ENCODE assay signal across 14 cellular contexts in the genomic region with DNA sequence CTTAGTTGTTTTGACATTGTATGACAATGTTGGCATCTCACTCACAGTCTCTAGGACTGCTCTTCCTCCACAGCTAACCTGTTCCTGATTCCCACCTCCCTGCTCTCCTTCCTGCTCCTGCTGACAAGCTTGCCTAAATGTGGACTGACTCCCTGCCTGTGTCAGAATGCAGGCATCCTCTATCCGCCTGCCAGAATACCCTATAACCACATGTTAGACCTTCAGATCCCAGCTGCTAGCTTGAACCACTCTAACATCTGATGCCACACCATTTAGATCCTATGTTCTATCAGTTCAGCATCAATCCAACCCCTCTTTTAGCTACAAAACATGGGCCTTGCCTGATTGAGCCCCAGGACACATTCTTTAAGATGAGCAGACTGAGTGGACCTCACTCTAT. TPM values are rescaled to one million over a fixed set of nuclear protein-coding genes. Genes with fewer than 3 reads are reported as not detected.
DNase-seq lines count a peak whose midpoint lies in the region; ATAC-seq and TF ChIP-seq lines count a peak whose summit lies in the region.
"Had no signal": no experiment of that assay in that cellular context is flagged by ENCODE, and none has a peak within 500 bp of the region (broad histone marks: within the 10 kb centered on the region; RNA-seq: fewer than 3 reads in every experiment).

No MANE protein-coding gene starts in this region.

- intact Hi-C loops in Right ventricle myocardium superior (cut with DNase I) (no loop called here), vagina (cut with DNase I) (no loop called here)

- no peaks in the 10 kb centered on the region for H3K9me3 ChIP-seq in vagina
- H3K9me3 ChIP-seq: body of pancreas, upper lobe of left lung had no signal

- peak overlapping the region in 2 of 3 experiments; percentile 17 to 22 for H3K27ac Mint-ChIP-seq in nephron

- no peaks in the 10 kb centered on the region for H3K27me3 Mint-ChIP-seq in nephron (ENCODE audit: low read depth)

- no peaks in the 10 kb centered on the region for H3K4me1 ChIP-seq in vagina
- H3K4me1 ChIP-seq: body of pancreas had no signal

- H3K36me3 Mint-ChIP-seq in nephron (ENCODE audit: low read depth), result no peaks in the 10 kb centered on the region

- TF ChIP-seq POLR2A in vagina (IDR thresholded peaks at IDR 0.05), result no peak

- peak overlapping the region; percentile 37 for H3K27ac ChIP-seq in brain microvascular endothelial cell
- peak overlapping the region; percentile 49 for H3K27ac ChIP-seq in vagina
- H3K27ac ChIP-seq: body of pancreas, C4-2B had no signal

- no peak overlapping the region for H3K4me3 ChIP-seq in brain microvascular endothelial cell (ENCODE audit: low read depth, low read length)
- H3K4me3 ChIP-seq in vagina, result no peak overlapping the region
- H3K4me3 ChIP-seq: body of pancreas, upper lobe of left lung had no signal

- H3K9me3 Mint-ChIP-seq in nephron, result no peaks in the 10 kb centered on the region

- TF ChIP-seq CTCF in brain microvascular endothelial cell (IDR thresholded peaks at IDR 0.05; ENCODE audit: low read depth, low read length, missing control alignments), result no peak
- no peak for TF ChIP-seq CTCF in nephron (IDR thresholded peaks at IDR 0.05; ENCODE audit: unreplicated experiment in 3 of 3)
- TF ChIP-seq CTCF in vagina (IDR thresholded peaks at IDR 0.05), result no peak

- H3K27me3 ChIP-seq in brain microvascular endothelial cell (replicated peaks) (no peaks in the 10 kb centered on the region), vagina (no peaks in the 10 kb centered on the region)
- H3K27me3 ChIP-seq: body of pancreas, upper lobe of left lung had no signal

- no peak overlapping the region for H3K4me3 Mint-ChIP-seq in nephron

- no peak for DNase-seq in brain microvascular endothelial cell
- no peak for DNase-seq in Right ventricle myocardium superior
- DNase-seq in vagina (ENCODE audit: extremely low spot score in 2 of 2), result no peak
- no peak for DNase-seq in NCI-H2171 (lab: John Stamatoyannopoulos, UW)
- no peak for DNase-seq in stimulated activated CD4-positive, alpha-beta T cell treated with anti-CD3 and anti-CD28 coated beads, Interleukin-2, amount 100 ng/mL, for 48 hours
- DNase-seq in NCI-H345 (lab: John Stamatoyannopoulos, UW), result no peak
- DNase-seq: activated gamma-delta T cell, body of pancreas, DMS79, midbrain, NCI-H2227 treated with DMSO at 0.1 percent for 48 hours, upper lobe of left lung had no signal

- peaks cover 49% of the 10 kb centered on the region for H3K4me1 Mint-ChIP-seq in nephron

- H3K36me3 ChIP-seq in brain microvascular endothelial cell (replicated peaks), result no peaks in the 10 kb centered on the region
- H3K36me3 ChIP-seq in vagina, result no peaks in the 10 kb centered on the region
- H3K36me3 ChIP-seq: upper lobe of left lung had no signal

- in situ Hi-C loops in brain microvascular endothelial cell (cut with HindIII; ENCODE audit: low pct_ligation_motif_present, low sequenced_read_pairs), result no loop called here

- peak; percentile 10 for ATAC-seq in Right ventricle myocardium superior (ENCODE audit: poor library complexity)
- ATAC-seq: body of pancreas had no signal

RNA-seq across cellular contexts. Expression of a gene that starts 12.2 kb away (rescaled TPM):
- total RNA-seq in Right ventricle myocardium superior (160 TPM), vagina (3.2 TPM)

Comparison
In these comparisons a context has a peak if more than half of its experiments do, and no peak if none do; other contexts are left out.
1. RNA of a gene that starts 12.2 kb away (total RNA-seq): 160 TPM in Right ventricle myocardium superior (single experiment); 3.2 TPM in vagina (single experiment); every median in the first group is over 10 times any median in the second.